In the genomic region with DNA sequence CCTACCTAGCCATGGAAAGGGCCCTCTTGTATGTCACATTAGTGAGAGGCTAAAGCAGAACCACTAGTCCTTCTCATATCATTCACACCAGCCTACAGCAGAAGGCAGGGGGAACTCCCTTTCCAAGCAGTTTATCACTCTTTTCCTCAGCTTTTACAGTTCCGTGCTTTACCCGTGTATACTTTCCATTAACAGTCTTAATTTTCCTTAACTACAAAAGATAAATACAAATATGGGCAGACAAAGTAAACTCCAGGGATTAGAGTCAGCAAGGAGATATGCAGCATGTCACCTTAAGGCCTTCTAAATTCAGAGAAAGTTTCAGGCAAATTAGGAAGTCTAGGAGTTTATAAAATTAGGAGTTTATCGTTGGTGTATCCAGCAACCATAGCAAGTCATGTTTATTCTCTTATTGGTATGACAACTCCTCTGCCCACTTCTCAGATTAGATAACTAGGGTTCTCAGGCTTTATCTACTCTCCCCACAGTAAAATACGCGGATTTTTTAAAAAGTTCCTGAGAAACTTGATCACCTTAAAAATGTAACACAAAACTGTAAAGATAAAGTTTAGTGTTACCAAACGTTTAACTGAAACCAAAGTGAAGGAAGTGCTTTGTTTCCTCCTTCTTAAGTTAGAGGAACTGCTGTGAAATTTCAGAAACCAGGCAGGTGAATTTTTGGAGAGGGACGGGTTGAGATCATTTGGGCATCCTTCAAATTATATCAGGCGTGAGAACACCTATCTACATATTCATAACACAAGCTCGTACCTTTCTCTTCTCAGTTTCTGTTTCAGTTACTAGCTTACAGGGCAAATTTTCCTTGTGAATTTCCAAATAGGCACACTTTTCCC, we compare ENCODE assay signal across 9 cellular contexts. TPM values are rescaled to one million over a fixed set of nuclear protein-coding genes. Genes with fewer than 3 reads are reported as not detected.
DNase-seq lines count a peak whose midpoint lies in the region; ATAC-seq, FAIRE-seq and TF ChIP-seq lines count a peak whose summit lies in the region.
"Had no signal": no experiment of that assay in that cellular context is flagged by ENCODE, and none has a peak within 500 bp of the region (broad histone marks: within the 10 kb centered on the region; RNA-seq: fewer than 3 reads in every experiment).

No MANE protein-coding gene starts in this region.

- no peaks in the 10 kb centered on the region for H3K4me1 ChIP-seq in naive thymus-derived CD4-positive, alpha-beta T cell (ENCODE audit: control insufficient read depth in 2 of 2, insufficient read depth in 2 of 2, low read length in 2 of 2)
- peaks cover 6 to 8% of the 10 kb centered on the region in 2 donors for H3K4me1 ChIP-seq in small intestine (ENCODE audit: control insufficient read depth in 2 of 2, insufficient read depth in 1 of 2, low read depth in 1 of 2, low read length in 1 of 2)

- intact Hi-C loops in naive thymus-derived CD4-positive, alpha-beta T cell (cut with micrococcal nuclease): no loop called here

- no peaks in the 10 kb centered on the region for H3K27me3 ChIP-seq in GM06990 (replicated peaks; ENCODE audit: control insufficient read depth, insufficient read depth, low read length)
- H3K27me3 ChIP-seq in naive thymus-derived CD4-positive, alpha-beta T cell (ENCODE audit: control insufficient read depth in 2 of 2, insufficient read depth in 2 of 2, low read length in 2 of 2): no peaks in the 10 kb centered on the region
- no peaks in the 10 kb centered on the region for H3K27me3 ChIP-seq in small intestine (ENCODE audit: control insufficient read depth in 2 of 2, insufficient read depth in 2 of 2, low read length in 2 of 2)

- no peaks in the 10 kb centered on the region for H3K9me3 Mint-ChIP-seq in naive thymus-derived CD4-positive, alpha-beta T cell

- H3K27ac ChIP-seq in VCaP (peak overlapping the region; percentile 94), small intestine (ENCODE audit: low read depth in 1 of 2, low read length in 1 of 2) (peak overlapping the region in 1 of 2 donors; percentile 45)
- no peak overlapping the region for H3K27ac ChIP-seq in naive thymus-derived CD4-positive, alpha-beta T cell (ENCODE audit: low read depth, low read length)

- H3K4me1 Mint-ChIP-seq in naive thymus-derived CD4-positive, alpha-beta T cell: peaks cover 0 to 18% (median 10%) of the 10 kb centered on the region in 7 donors

- DNase-seq in GM06990 (ENCODE audit: extremely low read depth, insufficient read length): peak; percentile 6
- no peak for DNase-seq in naive thymus-derived CD4-positive, alpha-beta T cell
- no peak for DNase-seq in small intestine
- no peak for DNase-seq in epidermal melanocyte (ENCODE audit: insufficient read length, low spot score)
- DNase-seq: activated CD4-positive, alpha-beta T cell treated with anti-CD3 and anti-CD28 coated beads for 1 hour had no signal

- no peaks in the 10 kb centered on the region for H3K36me3 ChIP-seq in GM06990 (ENCODE audit: control insufficient read depth, insufficient read depth, low read length)
- H3K36me3 ChIP-seq in naive thymus-derived CD4-positive, alpha-beta T cell (ENCODE audit: control insufficient read depth in 2 of 3, insufficient read depth in 3 of 3, low read length in 3 of 3): no peaks in the 10 kb centered on the region
- H3K36me3 ChIP-seq in small intestine (ENCODE audit: control insufficient read depth in 2 of 2, insufficient read depth in 2 of 2, low read length in 2 of 2): no peaks in the 10 kb centered on the region

- peak overlapping the region in 1 of 9 donors; percentile 43 for H3K27ac Mint-ChIP-seq in naive thymus-derived CD4-positive, alpha-beta T cell

- no peak for TF ChIP-seq CTCF in GM06990 (IDR thresholded peaks at IDR 0.05; ENCODE audit: insufficient read depth, low read length, poor library complexity, severe bottlenecking)
- no peak for TF ChIP-seq CTCF in VCaP (conservative IDR thresholded peaks at IDR 0.05)

- WGBS in small intestine, 3 donors: 12 to 40% (median 21%) methylated on average over 9 of the region's 9 CpGs

- no peak for FAIRE-seq in small intestine (lab: Jason Lieb, UNC)

- TF ChIP-seq POLR2A in GM18505 (IDR thresholded peaks at IDR 0.05; ENCODE audit: borderline replicate concordance, extremely low read depth, insufficient read depth, insufficient read length): no peak

- peak overlapping the region in 7 of 10 donors; percentile 3 to 56 (median 44) for H3K4me3 Mint-ChIP-seq in naive thymus-derived CD4-positive, alpha-beta T cell

- ATAC-seq in HG02870 (IDR thresholded peaks at IDR 0.05; ENCODE audit: unreplicated experiment): peak; percentile 71
- ATAC-seq in naive thymus-derived CD4-positive, alpha-beta T cell: no peak
- ATAC-seq in GM18505 (IDR thresholded peaks at IDR 0.05; ENCODE audit: unreplicated experiment): no peak
- no peak for ATAC-seq in HG03025 (IDR thresholded peaks at IDR 0.05; ENCODE audit: low FRiP score, unreplicated experiment)

- H3K27me3 Mint-ChIP-seq in naive thymus-derived CD4-positive, alpha-beta T cell: no peaks in the 10 kb centered on the region

- peaks cover 0 to 16% (median 3%) of the 10 kb centered on the region in 5 donors for H3K36me3 Mint-ChIP-seq in naive thymus-derived CD4-positive, alpha-beta T cell

- CTCF ChIA-PET in naive thymus-derived CD4-positive, alpha-beta T cell (lab: Charles Lee): interaction anchor here (0.6 to 1.4 kb wide), 3 partner anchors 21 to 1185 kb away, joined by 3 read pairs; no protein-coding TSS in a partner anchor

- POLR2A ChIA-PET in naive thymus-derived CD4-positive, alpha-beta T cell (lab: Charles Lee): no interaction called here

- H3K9me3 ChIP-seq in naive thymus-derived CD4-positive, alpha-beta T cell (ENCODE audit: control insufficient read depth in 2 of 3, low read length in 3 of 3): no peaks in the 10 kb centered on the region
- H3K9me3 ChIP-seq in small intestine (ENCODE audit: control insufficient read depth, low read depth): no peaks in the 10 kb centered on the region

- no peak overlapping the region for H3K4me3 ChIP-seq in GM06990 (replicated peaks; ENCODE audit: low read depth, low read length)
- H3K4me3 ChIP-seq in naive thymus-derived CD4-positive, alpha-beta T cell (ENCODE audit: low read length): no peak overlapping the region
- H3K4me3 ChIP-seq in small intestine (ENCODE audit: low read depth in 1 of 2, low read length in 2 of 2): no peak overlapping the region

RNA-seq across cellular contexts. Expression of a gene that starts 42.7 kb away (rescaled TPM):
- 1 to 10 TPM; 3.7 to 5.9 (median 4.8) TPM for total RNA-seq in naive thymus-derived CD4-positive, alpha-beta T cell
- under 1 TPM; 0.53 to 0.66 TPM for polyA plus RNA-seq in naive thymus-derived CD4-positive, alpha-beta T cell
- 10 to 100 TPM in 1 of 3 donors, 1 to 10 TPM in 2; 1.9 to 13.4 (median 5.1) TPM for polyA plus RNA-seq in small intestine

RNA-seq across cellular contexts. Expression of a gene that starts 57.8 kb away (rescaled TPM):
- total RNA-seq in naive thymus-derived CD4-positive, alpha-beta T cell: 10 to 100 TPM in 2 of 5 experiments, 1 to 10 TPM in 3; 3.7 to 14.6 (median 5.7) TPM
- 1 to 10 TPM; 1.2 to 2.8 TPM for polyA plus RNA-seq in naive thymus-derived CD4-positive, alpha-beta T cell
- polyA plus RNA-seq in small intestine: under 1 TPM in 2 of 3 donors, not detected in 1; under 0.01 to 0.36 TPM
